In genomic region chr11:117818036-117818858, GRCh38 we compare ENCODE assay signal across 8 cellular contexts. TPM values are rescaled to one million over a fixed set of nuclear protein-coding genes. Genes with fewer than 3 reads are reported as not detected.
DNase-seq lines count a peak whose midpoint lies in the region; ATAC-seq and TF ChIP-seq lines count a peak whose summit lies in the region.

No MANE protein-coding gene starts in this region.

- H3K9me3 ChIP-seq in breast epithelium, result no peaks in the 10 kb centered on the region
- no peaks in the 10 kb centered on the region for H3K9me3 ChIP-seq in endocrine pancreas (ENCODE audit: control insufficient read depth, low read length)

- H3K27ac ChIP-seq in breast epithelium, result no peak overlapping the region

- H3K9ac ChIP-seq in endocrine pancreas (ENCODE audit: control insufficient read depth, insufficient read depth, low read length), result peak overlapping the region; percentile 15

- CTCF ChIA-PET in MCF 10A (lab: Yijun Ruan, JAX), result interaction anchor here (0.6 to 6.8 kb wide), 30 partner anchors 9 to 537 kb away, joined by 3 to 173 read pairs (median 4); no protein-coding TSS in a partner anchor

- DNase-seq in MCF 10A (ENCODE audit: unreplicated experiment) (peak; percentile 67), breast epithelium (ENCODE audit: low spot score in 2 of 2) (no peak), head of caudate nucleus (no peak), retina (no peak)
- peak; percentile 74 for DNase-seq in T-helper 2 cell treated with Interferon-gamma antibody and Interleukin-4, amounts not matched to agents 5 μg/mL and 100 μg/mL, for 36 hours (ENCODE audit: low spot score)
- peak; percentile 30 to 52 for DNase-seq in stimulated activated CD8-positive, alpha-beta memory T cell treated with anti-CD3 and anti-CD28 coated beads, Interleukin-2, amount 100 ng/mL, for 48 hours (ENCODE audit: low read depth in 2 of 2)

- no peak for TF ChIP-seq CTCF in MCF 10A (IDR thresholded peaks at IDR 0.05; ENCODE audit: unreplicated experiment)
- TF ChIP-seq CTCF in breast epithelium (IDR thresholded peaks at IDR 0.05), result no peak

- BruUV-seq in MCF 10A (replicated peaks; lab: Mats Ljungman, UMichigan), result no TSS peak

- H3K4me1 Mint-ChIP-seq in MCF 10A (ENCODE audit: insufficient read depth, unreplicated experiment), result peaks cover 11% of the 10 kb centered on the region
- H3K4me1 Mint-ChIP-seq in T-helper 2 cell treated with Interferon-gamma antibody and Interleukin-4, amounts not matched to agents 5 μg/mL and 100 μg/mL, for 36 hours (ENCODE audit: low read depth), result peaks cover 48% of the 10 kb centered on the region

- H3K4me3 ChIP-seq in breast epithelium, result no peak overlapping the region
- no peak overlapping the region for H3K4me3 ChIP-seq in endocrine pancreas (ENCODE audit: control insufficient read depth, insufficient read depth, low read length)

- no peak overlapping the region for H3K4me3 Mint-ChIP-seq in MCF 10A (ENCODE audit: unreplicated experiment)
- H3K4me3 Mint-ChIP-seq in T-helper 2 cell treated with Interferon-gamma antibody and Interleukin-4, amounts not matched to agents 5 μg/mL and 100 μg/mL, for 36 hours, result no peak overlapping the region

- no peaks in the 10 kb centered on the region for H3K4me1 ChIP-seq in breast epithelium
- no peaks in the 10 kb centered on the region for H3K4me1 ChIP-seq in endocrine pancreas (ENCODE audit: control insufficient read depth, insufficient read depth, low read length)

- no peaks in the 10 kb centered on the region for H3K27me3 Mint-ChIP-seq in MCF 10A (ENCODE audit: insufficient read depth, unreplicated experiment)
- no peaks in the 10 kb centered on the region for H3K27me3 Mint-ChIP-seq in T-helper 2 cell treated with Interferon-gamma antibody and Interleukin-4, amounts not matched to agents 5 μg/mL and 100 μg/mL, for 36 hours (ENCODE audit: low read depth)

- no peak for ATAC-seq in HG02623 (IDR thresholded peaks at IDR 0.05; ENCODE audit: unreplicated experiment)

- intact Hi-C loops in MCF 10A (cut with micrococcal nuclease) (loop anchor here (10.0 kb wide), 1 partner anchor 583 kb away; the partner anchor contains the start of genes PCSK7 and RNF214), breast epithelium (cut with DNase I; ENCODE audit: low total_unique reads) (no loop called here), head of caudate nucleus (cut with DNase I) (loop anchor here (5.0 kb wide), 2 partner anchors 376 to 391 kb away; no protein-coding TSS in a partner anchor)

- POLR2A ChIA-PET in MCF 10A (lab: Yijun Ruan, JAX), result interaction anchor here (0.6 to 1.1 kb wide), 2 partner anchors 392 to 1424 kb away, joined by 3 to 6 read pairs; no protein-coding TSS in a partner anchor

- H3K27ac Mint-ChIP-seq in MCF 10A (ENCODE audit: low read depth, unreplicated experiment), result peak overlapping the region; percentile 29
- H3K27ac Mint-ChIP-seq in T-helper 2 cell treated with Interferon-gamma antibody and Interleukin-4, amounts not matched to agents 5 μg/mL and 100 μg/mL, for 36 hours, result peak overlapping the region; percentile 94

- H3K27me3 ChIP-seq in breast epithelium, result no peaks in the 10 kb centered on the region
- H3K27me3 ChIP-seq in endocrine pancreas (ENCODE audit: control insufficient read depth, insufficient read depth, low read length), result no peaks in the 10 kb centered on the region

- no peaks in the 10 kb centered on the region for H3K36me3 Mint-ChIP-seq in MCF 10A (ENCODE audit: insufficient read depth, unreplicated experiment)
- H3K36me3 Mint-ChIP-seq in T-helper 2 cell treated with Interferon-gamma antibody and Interleukin-4, amounts not matched to agents 5 μg/mL and 100 μg/mL, for 36 hours (ENCODE audit: low read depth), result no peaks in the 10 kb centered on the region

- TF ChIP-seq POLR2A in breast epithelium (IDR thresholded peaks at IDR 0.05), result no peak

- H3K36me3 ChIP-seq in breast epithelium, result no peaks in the 10 kb centered on the region
- H3K36me3 ChIP-seq in endocrine pancreas (ENCODE audit: control insufficient read depth, insufficient read depth, low read length), result no peaks in the 10 kb centered on the region

- H3K9me3 Mint-ChIP-seq in MCF 10A (ENCODE audit: unreplicated experiment), result no peaks in the 10 kb centered on the region
- no peaks in the 10 kb centered on the region for H3K9me3 Mint-ChIP-seq in T-helper 2 cell treated with Interferon-gamma antibody and Interleukin-4, amounts not matched to agents 5 μg/mL and 100 μg/mL, for 36 hours

RNA-seq across cellular contexts. Expression of gene FXYD2, which starts 6.3 kb away (rescaled TPM):
- total RNA-seq in MCF 10A (2022), result not detected in 2 replicates
- 1 to 10 TPM in 2 of 3 donors, under 1 TPM in 1; 0.66 to 2.0 (median 1.3) TPM for total RNA-seq in breast epithelium

RNA-seq across cellular contexts. Expression of gene DSCAML1, which starts 21.2 kb away (rescaled TPM):
- not detected in 2 replicates for total RNA-seq in MCF 10A (2022)
- total RNA-seq in breast epithelium, result 1 to 10 TPM in 1 of 3 donors, under 1 TPM in 2; 0.33 to 1.8 (median 0.64) TPM

RNA-seq across cellular contexts. Expression of gene FXYD6, which starts 58.2 kb away (rescaled TPM):
- total RNA-seq in MCF 10A (2022) (not detected in 2 replicates), breast epithelium (10 to 100 TPM; 16.0 to 25.0 (median 20.3) TPM)

Comparison
In these comparisons a context has a peak if more than half of its experiments do, and no peak if none do; other contexts are left out.
1. DNase-seq: peak in MCF 10A (single experiment), T-helper 2 cell treated with Interferon-gamma antibody and Interleukin-4, amounts not matched to agents 5 μg/mL and 100 μg/mL, for 36 hours (single experiment) and stimulated activated CD8-positive, alpha-beta memory T cell treated with anti-CD3 and anti-CD28 coated beads, Interleukin-2, amount 100 ng/mL, for 48 hours (2 of 2); none in breast epithelium (0 of 2), head of caudate nucleus (0 of 42) and retina (single experiment).
2. RNA of gene FXYD6, which starts 58.2 kb away (total RNA-seq): 16.0 to 25.0 TPM in breast epithelium; not detected in MCF 10A; every median in the first group is over 10 times any median in the second.